24 cellular contexts compared by ENCODE assay signal in the genomic region with DNA sequence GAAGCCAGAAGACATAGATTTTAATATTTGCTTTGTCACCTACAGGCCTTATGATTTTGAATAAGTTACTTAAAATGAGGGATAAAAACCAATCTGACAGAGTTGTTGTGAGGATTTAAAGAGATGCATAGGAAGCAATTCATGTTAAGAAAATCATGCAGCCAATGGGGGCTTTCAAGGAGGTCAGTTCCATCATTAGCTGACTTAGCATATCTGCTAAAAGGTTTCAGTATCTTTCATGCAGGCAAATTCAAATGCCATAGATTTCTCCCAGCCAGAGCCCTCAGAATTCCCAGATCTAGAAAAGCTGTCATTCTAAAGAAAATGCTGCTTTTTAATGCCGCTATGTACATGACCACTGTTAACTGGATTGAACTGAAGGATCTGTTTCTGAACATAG.
DNase-seq lines count a peak whose midpoint lies in the region; ATAC-seq, FAIRE-seq and TF ChIP-seq lines count a peak whose summit lies in the region.
"Had no signal": no experiment of that assay in that cellular context is flagged by ENCODE, and none has a peak within 500 bp of the region (broad histone marks: within the 10 kb centered on the region; RNA-seq: fewer than 3 reads in every experiment).

No MANE protein-coding gene starts in this region.

- H2AK9ac ChIP-seq in IMR-90 (replicated peaks; ENCODE audit: low read depth, low read length, poor library complexity): no peak overlapping the region

- no peak overlapping the region for H2BK120ac ChIP-seq in IMR-90 (ENCODE audit: low read depth, low read length)

- no peak for TF ChIP-seq CTCF in HepG2 (CRISPR knock-in tag; IDR thresholded peaks at IDR 0.05)
- TF ChIP-seq CTCF in right lobe of liver (IDR thresholded peaks at IDR 0.05): no peak
- TF ChIP-seq CTCF in IMR-90 (conservative IDR thresholded peaks at IDR 0.05; ENCODE audit: low read depth, low read length): no peak
- no peak for TF ChIP-seq CTCF in K562 (IDR thresholded peaks at IDR 0.05 in 2 of 3, conservative IDR thresholded peaks at IDR 0.05 in 1 of 3; ENCODE audit: insufficient read depth in 2 of 3, low read depth in 1 of 3, low read length in 3 of 3)
- no peak for TF ChIP-seq CTCF in neural cell (IDR thresholded peaks at IDR 0.05; ENCODE audit: poor library complexity, severe bottlenecking)

- H2BK5ac ChIP-seq in IMR-90 (ENCODE audit: low read depth, low read length, poor library complexity, severe bottlenecking): no peak overlapping the region

- no peak for TF ChIP-seq RAD21 in HepG2 (CRISPR knock-in tag; IDR thresholded peaks at IDR 0.05)
- no peak for TF ChIP-seq RAD21 in IMR-90 (IDR thresholded peaks at IDR 0.05; ENCODE audit: low read length)
- no peak for TF ChIP-seq RAD21 in K562 (CRISPR knock-in tag; conservative IDR thresholded peaks at IDR 0.05 in 1 of 2, IDR thresholded peaks at IDR 0.05 in 1 of 2)
- TF ChIP-seq RAD21 in neural cell (conservative IDR thresholded peaks at IDR 0.05): no peak

- no peak overlapping the region for H3K18ac ChIP-seq in IMR-90 (ENCODE audit: low read depth, low read length)

- H3K14ac ChIP-seq in IMR-90 (replicated peaks; ENCODE audit: low read depth, low read length): no peak overlapping the region

- no peak overlapping the region for H4K91ac ChIP-seq in IMR-90 (ENCODE audit: insufficient read depth, low read depth, low read length)

- ATAC-seq in HepG2 (no peak), right lobe of liver (no peak), IMR-90 (ENCODE audit: low read depth) (no peak), K562 (no peak)

- FAIRE-seq in HepG2 (lab: Jason Lieb, UNC) (no peak), K562 (lab: Jason Lieb, UNC) (no peak)
- FAIRE-seq: G401.6, GM12891, GM19239 had no signal

- H2BK15ac ChIP-seq in IMR-90 (ENCODE audit: low read depth, low read length): no peak overlapping the region

- H3K4ac ChIP-seq in IMR-90 (ENCODE audit: low read depth, low read length): no peak overlapping the region

- H3K79me2 ChIP-seq in HepG2 (ENCODE audit: insufficient read depth, low read length) (no peaks in the 10 kb centered on the region), K562 (ENCODE audit: control insufficient read depth, insufficient read depth, low read length) (no peaks in the 10 kb centered on the region), neural cell (replicated peaks; ENCODE audit: insufficient read depth, low read length) (no peaks in the 10 kb centered on the region)

- no peak overlapping the region for H3K27ac Mint-ChIP-seq in immature natural killer cell
- H3K27ac Mint-ChIP-seq: CD14-positive monocyte; CD4-positive, alpha-beta memory T cell; CD4-positive, CD25-positive, alpha-beta regulatory T cell; CD8-positive, alpha-beta memory T cell had no signal

- CTCF ChIA-PET in HepG2 (lab: Yijun Ruan, JAX; ENCODE audit: low intra/inter-chr PET ratio, low total read pairs): no interaction called here
- CTCF ChIA-PET in IMR-90 (lab: Yijun Ruan, JAX): interaction anchor here (1.4 kb wide), 1 partner anchor 121 kb away, joined by 3 read pairs; no protein-coding TSS in a partner anchor
- CTCF ChIA-PET in K562 (lab: Yijun Ruan, JAX; ENCODE audit: low intra/inter-chr PET ratio): no interaction called here

- H3F3A ChIP-seq in neural cell (ENCODE audit: insufficient read depth, low read length, poor library complexity, severe bottlenecking): no peaks in the 10 kb centered on the region

- H3K27me3 ChIP-seq in HepG2 (ENCODE audit: control insufficient read depth in 1 of 2, insufficient read depth in 2 of 2, low read length in 2 of 2) (no peaks in the 10 kb centered on the region), right lobe of liver (no peaks in the 10 kb centered on the region), IMR-90 (ENCODE audit: control insufficient read depth, insufficient read depth, low read length) (peaks cover 3% of the 10 kb centered on the region), K562 (ENCODE audit: control insufficient read depth in 2 of 2, insufficient read depth in 2 of 2, low read length in 2 of 2) (no peaks in the 10 kb centered on the region), neural cell (ENCODE audit: insufficient read depth, low read depth, low read length) (no peaks in the 10 kb centered on the region)
- H3K27me3 ChIP-seq: BE2C, BLaER1 had no signal

- 6% methylated on average over 1 of the region's 1 CpG for WGBS in HepG2 (ENCODE audit: low lambda C conversion rate)
- 75% methylated on average over 1 of the region's 1 CpG for WGBS in right lobe of liver (ENCODE audit: insufficient coverage, low coverage, low lambda C conversion rate, missing lambda C conversion rate)
- WGBS in IMR-90 (ENCODE audit: extremely low coverage in 2 of 2, insufficient read length in 1 of 2), 2 experiments: no CpG with 5 or more reads among the region's 1 CpG
- 0% methylated on average over 1 of the region's 1 CpG for WGBS in K562 (ENCODE audit: insufficient coverage, low coverage, missing lambda C conversion rate)

- H2BK20ac ChIP-seq in IMR-90 (ENCODE audit: low read depth, low read length): no peak overlapping the region

- H3K9ac ChIP-seq in HepG2 (ENCODE audit: insufficient read depth, low read depth, low read length) (no peak overlapping the region), IMR-90 (ENCODE audit: low read depth, low read length) (no peak overlapping the region), K562 (ENCODE audit: insufficient read depth in 1 of 2, low read depth in 2 of 2, low read length in 2 of 2) (no peak overlapping the region), neural cell (ENCODE audit: low read length) (no peak overlapping the region)
- H3K9ac ChIP-seq: BLaER1 had no signal

- H3K4me1 Mint-ChIP-seq in immature natural killer cell: no peaks in the 10 kb centered on the region
- H3K4me1 Mint-ChIP-seq: CD4-positive, alpha-beta memory T cell; CD4-positive, CD25-positive, alpha-beta regulatory T cell; CD8-positive, alpha-beta memory T cell had no signal

- H4K20me1 ChIP-seq in HepG2 (ENCODE audit: insufficient read depth, low read length) (no peaks in the 10 kb centered on the region), IMR-90 (ENCODE audit: insufficient read depth, low read length) (no peaks in the 10 kb centered on the region), K562 (replicated peaks; ENCODE audit: control insufficient read depth, insufficient read depth, low read length) (no peaks in the 10 kb centered on the region), neural cell (ENCODE audit: insufficient read depth) (no peaks in the 10 kb centered on the region)
- H4K20me1 ChIP-seq: BLaER1 had no signal

- H3K4me1 ChIP-seq in HepG2 (ENCODE audit: insufficient read depth, low read length): no peaks in the 10 kb centered on the region
- no peaks in the 10 kb centered on the region for H3K4me1 ChIP-seq in right lobe of liver
- no peaks in the 10 kb centered on the region for H3K4me1 ChIP-seq in IMR-90 (ENCODE audit: control insufficient read depth, insufficient read depth, low read length)
- no peaks in the 10 kb centered on the region for H3K4me1 ChIP-seq in K562 (replicated peaks in 1 of 2; ENCODE audit: control insufficient read depth in 2 of 2, insufficient read depth in 2 of 2, low read length in 2 of 2)
- H3K4me1 ChIP-seq: BE2C, BLaER1 had no signal

- TF ChIP-seq EP300 in HepG2 (IDR thresholded peaks at IDR 0.05; ENCODE audit: low read depth in 2 of 2, low read length in 2 of 2) (no peak), HepG2 (CRISPR knock-in tag; IDR thresholded peaks at IDR 0.05; ENCODE audit: borderline replicate concordance) (no peak), K562 (IDR thresholded peaks at IDR 0.05; ENCODE audit: low read length) (no peak), neural cell (conservative IDR thresholded peaks at IDR 0.05; ENCODE audit: poor library complexity, severe bottlenecking) (no peak)

- dilution Hi-C loops in IMR-90 (cut with HindIII; ENCODE audit: low sequenced_read_pairs, unreplicated experiment): no loop called here

- H3K9me3 ChIP-seq in HepG2 (ENCODE audit: low read length) (no peaks in the 10 kb centered on the region), right lobe of liver (no peaks in the 10 kb centered on the region), IMR-90 (ENCODE audit: control insufficient read depth, insufficient read depth, low read length) (no peaks in the 10 kb centered on the region), K562 (replicated peaks; ENCODE audit: control insufficient read depth, insufficient read depth, low read depth, low read length) (no peaks in the 10 kb centered on the region), neural cell (ENCODE audit: low read length) (no peaks in the 10 kb centered on the region)
- H3K9me3 ChIP-seq: BE2C, BLaER1 had no signal

- BruUV-seq in HepG2 (replicated peaks; lab: Mats Ljungman, UMichigan) (no TSS peak), IMR-90 (replicated peaks; lab: Mats Ljungman, UMichigan) (no TSS peak), K562 (replicated peaks; lab: Mats Ljungman, UMichigan) (no TSS peak)

- peaks cover 0 to 1% (median 0%) of the 10 kb centered on the region in 3 donors for H3K27me3 Mint-ChIP-seq in immature natural killer cell (ENCODE audit: low read depth in 3 of 3)

- POLR2A ChIA-PET in HepG2 (lab: Yijun Ruan, JAX) (no interaction called here), IMR-90 (lab: Charles Lee; ENCODE audit: unreplicated experiment) (no interaction called here), K562 (lab: Yijun Ruan, JAX) (no interaction called here)

- H3K9me1 ChIP-seq in IMR-90 (ENCODE audit: insufficient read depth, low read length) (no peaks in the 10 kb centered on the region), K562 (ENCODE audit: control insufficient read depth, insufficient read depth, low read length) (no peaks in the 10 kb centered on the region)

- no peaks in the 10 kb centered on the region for H3K9me3 Mint-ChIP-seq in immature natural killer cell
- H3K9me3 Mint-ChIP-seq: CD14-positive monocyte; CD8-positive, alpha-beta memory T cell had no signal

- H3K4me2 ChIP-seq in HepG2 (ENCODE audit: low read depth, low read length) (no peak overlapping the region), IMR-90 (ENCODE audit: low read depth, low read length) (no peak overlapping the region), K562 (ENCODE audit: insufficient read depth, low read length) (no peak overlapping the region), neural cell (ENCODE audit: low read length) (no peak overlapping the region)
- H3K4me2 ChIP-seq: BLaER1 had no signal

- H2AFZ ChIP-seq in HepG2 (ENCODE audit: low read length) (no peak overlapping the region), IMR-90 (replicated peaks; ENCODE audit: low read length, poor library complexity) (no peak overlapping the region), K562 (ENCODE audit: low read depth, low read length) (no peak overlapping the region), neural cell (ENCODE audit: low read depth, low read length) (peak overlapping the region; percentile 21)

- no peak overlapping the region for H2AK5ac ChIP-seq in IMR-90 (ENCODE audit: low read depth, low read length)

- no peak overlapping the region for H4K5ac ChIP-seq in IMR-90 (ENCODE audit: low read depth, low read length)

- H3K36me3 ChIP-seq in HepG2 (replicated peaks in 1 of 2; ENCODE audit: control insufficient read depth in 1 of 2, insufficient read depth in 2 of 2, low read length in 2 of 2) (no peaks in the 10 kb centered on the region), right lobe of liver (no peaks in the 10 kb centered on the region), IMR-90 (ENCODE audit: control insufficient read depth, insufficient read depth, low read length) (no peaks in the 10 kb centered on the region), K562 (ENCODE audit: control insufficient read depth, insufficient read depth, low read length) (no peaks in the 10 kb centered on the region), neural cell (ENCODE audit: insufficient read depth, low read length) (no peaks in the 10 kb centered on the region)
- H3K36me3 ChIP-seq: BE2C, BLaER1 had no signal

- H3K4me3 ChIP-seq in HepG2 (replicated peaks in 1 of 3; ENCODE audit: insufficient read depth in 1 of 3, low read depth in 2 of 3, low read length in 3 of 3) (no peak overlapping the region), right lobe of liver (no peak overlapping the region), IMR-90 (ENCODE audit: insufficient read depth, low read depth, low read length) (no peak overlapping the region), K562 (no peak overlapping the region), neural cell (ENCODE audit: low read length) (no peak overlapping the region)
- H3K4me3 ChIP-seq: BLaER1 had no signal

- H3K27ac ChIP-seq in HepG2 (ENCODE audit: extremely low read length, insufficient read depth, low read length) (no peak overlapping the region), right lobe of liver (no peak overlapping the region), IMR-90 (ENCODE audit: insufficient read depth, low read length) (no peak overlapping the region), K562 (ENCODE audit: extremely low read depth, low read depth, low read length) (no peak overlapping the region), neural cell (ENCODE audit: low read length) (no peak overlapping the region)
- H3K27ac ChIP-seq: 22Rv1, BLaER1 had no signal

- no peak overlapping the region for H3K23ac ChIP-seq in IMR-90 (ENCODE audit: low read depth, low read length)

- H3K79me1 ChIP-seq in IMR-90 (ENCODE audit: low read depth in 1 of 2, low read length in 2 of 2): no peaks in the 10 kb centered on the region

- no peaks in the 10 kb centered on the region for H3K36me3 Mint-ChIP-seq in immature natural killer cell
- H3K36me3 Mint-ChIP-seq: CD14-positive monocyte; CD4-positive, alpha-beta memory T cell; CD4-positive, CD25-positive, alpha-beta regulatory T cell; CD8-positive, alpha-beta memory T cell had no signal

- no peaks in the 10 kb centered on the region for H3K9me2 ChIP-seq in neural cell (ENCODE audit: insufficient read depth, low read length)

- no peak for DNase-seq in HepG2 (ENCODE audit: low spot score)
- DNase-seq in right lobe of liver: no peak
- DNase-seq in IMR-90: no peak
- no peak for DNase-seq in K562 (ENCODE audit: extremely low read depth in 1 of 4, low spot score in 3 of 4)
- DNase-seq in erythroblast (lab: John Stamatoyannopoulos, UW): no peak
- DNase-seq in DMS114 treated with DMSO at 0.1 percent for 48 hours (lab: John Stamatoyannopoulos, UW; ENCODE audit: unreplicated experiment): no peak
- no peak for DNase-seq in immature natural killer cell
- DNase-seq: ACHN; BE2C; C1 segment of cervical spinal cord; CD4-positive, alpha-beta memory T cell; CD4-positive, CD25-positive, alpha-beta regulatory T cell; CD8-positive, alpha-beta memory T cell; COR-L47; DMS 273 treated with DMSO at 0.1 percent for 48 hours; DMS79 treated with DMSO at 0.1 percent for 48 hours; GF-D8 had no signal

- H3K56ac ChIP-seq in IMR-90 (ENCODE audit: extremely low read depth, insufficient read depth, low read length): no peak overlapping the region

- intact Hi-C loops in HepG2 (cut with micrococcal nuclease; ENCODE audit: unreplicated experiment): no loop called here
- intact Hi-C loops in right lobe of liver (cut with DNase I): no loop called here
- intact Hi-C loops in IMR-90 (cut with micrococcal nuclease): no loop called here
- intact Hi-C loops in K562 (cut with micrococcal nuclease): no loop called here

- TF ChIP-seq POLR2A in HepG2 (IDR thresholded peaks at IDR 0.05; ENCODE audit: insufficient read depth in 1 of 2, low read depth in 2 of 2, low read length in 2 of 2): no peak
- TF ChIP-seq POLR2A in right lobe of liver (IDR thresholded peaks at IDR 0.05): no peak
- no peak for TF ChIP-seq POLR2A in IMR-90 (IDR thresholded peaks at IDR 0.05; ENCODE audit: low read depth, low read length)
- TF ChIP-seq POLR2A in K562 (conservative IDR thresholded peaks at IDR 0.05): no peak
- TF ChIP-seq POLR2A in erythroblast (IDR thresholded peaks at IDR 0.05; ENCODE audit: low read length): no peak

- H4K8ac ChIP-seq in IMR-90 (ENCODE audit: low read depth in 2 of 2, low read length in 2 of 2): no peak overlapping the region

- no peak overlapping the region for H3K4me3 Mint-ChIP-seq in immature natural killer cell
- H3K4me3 Mint-ChIP-seq: CD14-positive monocyte; CD4-positive, alpha-beta memory T cell; CD4-positive, CD25-positive, alpha-beta regulatory T cell; CD8-positive, alpha-beta memory T cell had no signal

- in situ Hi-C loops in HepG2 (cut with HindIII; ENCODE audit: extremely low pct_ligation_motif_present, low pct_unique_long_range_greater_than_20kb): no loop called here
- in situ Hi-C loops in IMR-90 (cut with MboI; ENCODE audit: low sequenced_read_pairs): no loop called here
- in situ Hi-C loops in K562 (cut with MboI): no loop called here

Comparison
In these comparisons a context has a peak if more than half of its experiments do, and no peak if none do; other contexts are left out.
1. Of the 241 proteins assayed by ChIP-seq in both HepG2 and K562: peak only in HepG2: MAFF and MAFK; only in K562: none; in both: none; in neither: 239.